Comparison of ENCODE assay signal across 26 cellular contexts in the genomic region with DNA sequence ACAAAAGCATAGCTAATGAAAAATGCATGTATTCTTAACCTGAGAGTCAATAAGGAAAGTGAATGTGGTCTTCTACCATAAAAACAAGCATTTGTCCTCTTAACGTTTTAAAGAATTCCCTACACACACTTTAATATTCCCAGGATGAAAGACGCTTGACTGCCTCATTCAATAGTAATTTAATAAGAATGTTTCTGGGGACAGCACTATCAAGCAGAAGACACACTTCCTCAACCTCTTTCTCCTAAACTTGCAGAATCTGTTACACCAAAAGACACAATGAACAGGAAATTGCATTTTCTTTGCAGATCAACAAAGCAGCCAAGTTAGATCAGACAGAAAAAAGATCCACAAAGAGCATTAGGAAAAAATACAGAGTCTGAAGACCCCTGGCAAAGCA.
DNase-seq lines count a peak whose midpoint lies in the region; ATAC-seq and TF ChIP-seq lines count a peak whose summit lies in the region.
"Had no signal": no experiment of that assay in that cellular context is flagged by ENCODE, and none has a peak within 500 bp of the region (broad histone marks: within the 10 kb centered on the region; RNA-seq: fewer than 3 reads in every experiment).

No MANE protein-coding gene starts in this region.

- TF ChIP-seq CTCF in cardiac muscle cell (IDR thresholded peaks at IDR 0.05; ENCODE audit: low read depth, low read length): no peak
- TF ChIP-seq CTCF in right atrium auricular region (IDR thresholded peaks at IDR 0.05): no peak
- TF ChIP-seq CTCF in endodermal cell (conservative IDR thresholded peaks at IDR 0.05): no peak

- H3K36me3 ChIP-seq in cardiac muscle cell (no peaks in the 10 kb centered on the region), right atrium auricular region (no peaks in the 10 kb centered on the region), endodermal cell (ENCODE audit: control insufficient read depth, insufficient read depth, low read length) (no peaks in the 10 kb centered on the region)
- H3K36me3 ChIP-seq: HAP-1 had no signal

- H3K36me3 Mint-ChIP-seq in endodermal cell (ENCODE audit: low read depth): no peaks in the 10 kb centered on the region
- H3K36me3 Mint-ChIP-seq: CD4-positive, alpha-beta memory T cell had no signal

- no peak overlapping the region for H3K27ac Mint-ChIP-seq in endodermal cell
- H3K27ac Mint-ChIP-seq: CD4-positive, alpha-beta memory T cell; HFFc6 had no signal

- no peaks in the 10 kb centered on the region for H3K9me3 ChIP-seq in cardiac muscle cell (ENCODE audit: low read depth)
- H3K9me3 ChIP-seq in right atrium auricular region: no peaks in the 10 kb centered on the region
- H3K9me3 ChIP-seq in endodermal cell (ENCODE audit: control insufficient read depth, low read length): peaks cover 4% of the 10 kb centered on the region
- H3K9me3 ChIP-seq: HAP-1 had no signal

- no peak overlapping the region for H3K4me3 Mint-ChIP-seq in endodermal cell
- H3K4me3 Mint-ChIP-seq: CD4-positive, alpha-beta memory T cell; HFFc6 had no signal

- H3K27me3 Mint-ChIP-seq in endodermal cell (ENCODE audit: insufficient read depth): no peaks in the 10 kb centered on the region

- H3K4me1 ChIP-seq in cardiac muscle cell (ENCODE audit: low read depth) (peaks cover 4% of the 10 kb centered on the region), right atrium auricular region (no peaks in the 10 kb centered on the region), endodermal cell (ENCODE audit: control insufficient read depth, insufficient read depth, low read length) (peaks cover 19% of the 10 kb centered on the region)

- H3K27me3 ChIP-seq in cardiac muscle cell (no peaks in the 10 kb centered on the region), right atrium auricular region (no peaks in the 10 kb centered on the region), endodermal cell (ENCODE audit: control insufficient read depth, insufficient read depth, low read length, poor library complexity, severe bottlenecking) (no peaks in the 10 kb centered on the region)

- H3K4me3 ChIP-seq in cardiac muscle cell (no peak overlapping the region), right atrium auricular region (no peak overlapping the region), endodermal cell (ENCODE audit: low read length) (no peak overlapping the region)
- H3K4me3 ChIP-seq in Jurkat, Clone E6-1 (ENCODE audit: low read length): no peak overlapping the region
- H3K4me3 ChIP-seq: HAP-1, K562 had no signal

- H3K9ac ChIP-seq in endodermal cell (ENCODE audit: extremely low read depth, low read length, poor library complexity, severe bottlenecking): no peak overlapping the region

- peaks cover 12% of the 10 kb centered on the region for H3K4me1 Mint-ChIP-seq in endodermal cell
- H3K4me1 Mint-ChIP-seq: CD4-positive, alpha-beta memory T cell had no signal

- no peak for ATAC-seq in GM19463 (IDR thresholded peaks at IDR 0.05; ENCODE audit: unreplicated experiment)
- ATAC-seq in HG02852 (IDR thresholded peaks at IDR 0.05; ENCODE audit: unreplicated experiment): no peak
- ATAC-seq: K562, SK-N-SH treated with all-trans-retinoic acid at 6 μM for 48 hours had no signal

- DNase-seq in cardiac muscle cell (ENCODE audit: low read depth in 1 of 2, low spot score in 1 of 2) (no peak), right atrium auricular region (ENCODE audit: low spot score) (no peak), endodermal cell (no peak)
- peak; percentile 35 for DNase-seq in Jurkat, Clone E6-1 (ENCODE audit: low read depth, low spot score)
- DNase-seq in activated CD4-positive, alpha-beta T cell treated with anti-CD3 and anti-CD28 coated beads, Interleukin-2, amount 50 U/mL, for 1 hour: no peak
- DNase-seq: C1 segment of cervical spinal cord; CD4-positive, alpha-beta memory T cell; COR-L47; DMS53; GOT3; HFFc6; NCI-H1048; NCI-H1417; NCI-H1694; NCI-H2029 treated with DMSO at 0.1 percent for 48 hours; NCI-H2171; NCI-H226; NCI-H510A; NCI-H69; OCI-M1; SIG-M5 had no signal

- 63% methylated on average over 2 of the region's 2 CpGs; no CpG with 5 or more reads in 1 of the 2 experiments for WGBS in endodermal cell (ENCODE audit: insufficient coverage in 1 of 2, insufficient read length in 1 of 2), 2 experiments

- H3K9me3 Mint-ChIP-seq in endodermal cell: no peaks in the 10 kb centered on the region
- H3K9me3 Mint-ChIP-seq: CD4-positive, alpha-beta memory T cell; HFFc6 had no signal

- H3K27ac ChIP-seq in cardiac muscle cell (peak overlapping the region; percentile 13), right atrium auricular region (no peak overlapping the region), endodermal cell (ENCODE audit: low read depth, low read length) (peak overlapping the region; percentile 3)

Comparison
In these comparisons a context has a peak if more than half of its experiments do, and no peak if none do; other contexts are left out.
1. H3K27ac ChIP-seq: peak in cardiac muscle cell (single experiment) and endodermal cell (single experiment); none in right atrium auricular region (0 of 2).